ENCODE assay signal across 19 cellular contexts in the genomic region with DNA sequence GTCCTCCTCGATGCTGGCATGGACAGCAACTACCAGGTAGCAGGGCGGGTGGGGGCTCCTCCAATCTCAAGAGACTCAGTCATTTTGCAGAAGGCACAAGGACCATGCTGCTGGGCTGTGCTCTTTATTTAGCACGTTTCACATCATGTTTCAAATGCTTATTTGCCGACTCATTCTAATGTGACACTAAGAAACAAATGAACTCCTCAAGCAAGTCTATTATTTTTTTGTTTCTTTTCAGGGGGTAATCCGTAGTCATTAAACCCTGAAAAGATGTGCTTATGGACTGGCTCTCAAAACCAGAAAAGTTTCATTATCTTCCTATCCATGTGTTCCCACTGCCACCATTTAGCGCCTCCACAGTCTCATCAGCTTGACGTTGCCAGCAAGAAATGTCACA.
DNase-seq lines count a peak whose midpoint lies in the region; ATAC-seq and TF ChIP-seq lines count a peak whose summit lies in the region.
"Had no signal": no experiment of that assay in that cellular context is flagged by ENCODE, and none has a peak within 500 bp of the region (broad histone marks: within the 10 kb centered on the region; RNA-seq: fewer than 3 reads in every experiment).

No MANE protein-coding gene starts in this region.

- no peak overlapping the region for H3K27ac ChIP-seq in heart left ventricle
- H3K27ac ChIP-seq: tibial nerve had no signal

- H3K4me1 Mint-ChIP-seq in endothelial cell (ENCODE audit: unreplicated experiment), result peaks cover 8% of the 10 kb centered on the region
- peaks cover 2 to 6% of the 10 kb centered on the region in 2 donors for H3K4me1 Mint-ChIP-seq in stimulated activated naive B cell treated with anti-CD40 and anti-IgM and Interleukin-4, amounts not matched to agents 10 μg/mL and 1 μg/mL and 100 μg/mL, for 72 hours
- H3K4me1 Mint-ChIP-seq: CD14-positive monocyte had no signal

- no peak overlapping the region for H3K27ac Mint-ChIP-seq in endothelial cell (ENCODE audit: unreplicated experiment)
- peak overlapping the region; percentile 61 for H3K27ac Mint-ChIP-seq in stimulated activated naive B cell treated with anti-CD40 and anti-IgM and Interleukin-4, amounts not matched to agents 10 μg/mL and 1 μg/mL and 100 μg/mL, for 72 hours
- H3K27ac Mint-ChIP-seq: natural killer cell, progenitor cell of endocrine pancreas had no signal

- H3K9me3 Mint-ChIP-seq in endothelial cell (ENCODE audit: unreplicated experiment), result no peaks in the 10 kb centered on the region
- H3K9me3 Mint-ChIP-seq in stimulated activated naive B cell treated with anti-CD40 and anti-IgM and Interleukin-4, amounts not matched to agents 10 μg/mL and 1 μg/mL and 100 μg/mL, for 72 hours, result no peaks in the 10 kb centered on the region
- H3K9me3 Mint-ChIP-seq: CD14-positive monocyte, natural killer cell had no signal

- 71 to 79% (median 75%) methylated on average over 7 of the region's 7 CpGs for WGBS in heart left ventricle, 4 donors

- peaks cover 4% of the 10 kb centered on the region for H3K36me3 Mint-ChIP-seq in endothelial cell (ENCODE audit: low read depth, unreplicated experiment)
- peaks cover 14 to 42% of the 10 kb centered on the region in 2 donors for H3K36me3 Mint-ChIP-seq in stimulated activated naive B cell treated with anti-CD40 and anti-IgM and Interleukin-4, amounts not matched to agents 10 μg/mL and 1 μg/mL and 100 μg/mL, for 72 hours

- TF ChIP-seq CTCF in endothelial cell (IDR thresholded peaks at IDR 0.05; ENCODE audit: unreplicated experiment), result no peak
- TF ChIP-seq CTCF in heart left ventricle (IDR thresholded peaks at IDR 0.05), result no peak

- no peaks in the 10 kb centered on the region for H3K27me3 ChIP-seq in heart left ventricle
- H3K27me3 ChIP-seq: tibial nerve had no signal

- H3K36me3 ChIP-seq in heart left ventricle, result peaks cover 0 to 58% (median 46%) of the 10 kb centered on the region in 9 donors

- H3K9me3 ChIP-seq in heart left ventricle, result no peaks in the 10 kb centered on the region
- H3K9me3 ChIP-seq: tibial nerve had no signal

- peaks cover 2% of the 10 kb centered on the region for H3K27me3 Mint-ChIP-seq in endothelial cell (ENCODE audit: unreplicated experiment)
- H3K27me3 Mint-ChIP-seq in stimulated activated naive B cell treated with anti-CD40 and anti-IgM and Interleukin-4, amounts not matched to agents 10 μg/mL and 1 μg/mL and 100 μg/mL, for 72 hours, result no peaks in the 10 kb centered on the region
- H3K27me3 Mint-ChIP-seq: progenitor cell of endocrine pancreas had no signal

- intact Hi-C loops in heart left ventricle (cut with DNase I), result loop anchor here in 6 of 10 donors (10.0 kb wide), 3 partner anchors 223 to 263 kb away; no protein-coding TSS in a partner anchor

- TF ChIP-seq POLR2A in heart left ventricle (IDR thresholded peaks at IDR 0.05), result no peak

- peaks cover 0 to 25% (median 7%) of the 10 kb centered on the region in 12 donors for H3K4me1 ChIP-seq in heart left ventricle

- DNase-seq in ELR (ENCODE audit: low read depth), result peak; percentile 27
- peak; percentile 15 for DNase-seq in RPMI7951 (ENCODE audit: low read depth)
- no peak for DNase-seq in endothelial cell (ENCODE audit: low spot score)
- DNase-seq in stimulated activated naive B cell treated with anti-CD40 and anti-IgM and Interleukin-4, amounts not matched to agents 10 μg/mL and 1 μg/mL and 100 μg/mL, for 72 hours, result no peak
- DNase-seq in heart left ventricle, result no peak
- DNase-seq in H4 (ENCODE audit: low spot score), result no peak
- no peak for DNase-seq in activated effector memory CD4-positive, alpha-beta T cell treated with Interleukin-2 at 50 U/mL for 16 hours
- DNase-seq: activated CD4-positive, alpha-beta T cell treated with anti-CD3 and anti-CD28 coated beads for 4 hours; activated CD8-positive, alpha-beta memory T cell treated with anti-CD3 and anti-CD28 coated beads, Interleukin-2, amount 50 U/mL, for 4 hours; activated naive CD4-positive, alpha-beta T cell; DND-41; islet precursor cell; mammary epithelial cell; natural killer cell; T1000 had no signal

- peak overlapping the region; percentile 20 for H3K4me3 Mint-ChIP-seq in endothelial cell (ENCODE audit: unreplicated experiment)
- no peak overlapping the region for H3K4me3 Mint-ChIP-seq in stimulated activated naive B cell treated with anti-CD40 and anti-IgM and Interleukin-4, amounts not matched to agents 10 μg/mL and 1 μg/mL and 100 μg/mL, for 72 hours
- H3K4me3 Mint-ChIP-seq: CD14-positive monocyte, natural killer cell had no signal

- no peak overlapping the region for H3K4me3 ChIP-seq in heart left ventricle
- H3K4me3 ChIP-seq: tibial nerve had no signal

- ATAC-seq in stimulated activated naive B cell treated with anti-CD40 and anti-IgM and Interleukin-4, amounts not matched to agents 10 μg/mL and 1 μg/mL and 100 μg/mL, for 72 hours (replicated peaks), result no peak
- ATAC-seq in HG03439 (IDR thresholded peaks at IDR 0.05; ENCODE audit: unreplicated experiment) (no peak), heart left ventricle (no peak)
- ATAC-seq: natural killer cell had no signal

Comparison
In these comparisons a context has a peak if more than half of its experiments do, and no peak if none do; other contexts are left out.
1. DNase-seq: peak in ELR (single experiment) and RPMI7951 (single experiment); none in endothelial cell (single experiment), stimulated activated naive B cell treated with anti-CD40 and anti-IgM and Interleukin-4, amounts not matched to agents 10 μg/mL and 1 μg/mL and 100 μg/mL, for 72 hours (single experiment), heart left ventricle (0 of 5), H4 (single experiment) and activated effector memory CD4-positive, alpha-beta T cell treated with Interleukin-2 at 50 U/mL for 16 hours (single experiment).